9 cellular contexts compared by ENCODE assay signal in genomic region chr4:90118547-90119211, GRCh38. TPM values are rescaled to one million over a fixed set of nuclear protein-coding genes. Genes with fewer than 3 reads are reported as not detected.
DNase-seq lines count a peak whose midpoint lies in the region; ATAC-seq and TF ChIP-seq lines count a peak whose summit lies in the region.
"Had no signal": no experiment of that assay in that cellular context is flagged by ENCODE, and none has a peak within 500 bp of the region (broad histone marks: within the 10 kb centered on the region; RNA-seq: fewer than 3 reads in every experiment).

No MANE protein-coding gene starts in this region.

- H3K4me3 ChIP-seq in upper lobe of left lung, result no peak overlapping the region

- WGBS in upper lobe of left lung, 2 donors, result 33 to 61% methylated on average over 4 of the region's 4 CpGs

- no peak overlapping the region for H3K27ac ChIP-seq in upper lobe of left lung

- TF ChIP-seq EP300 in upper lobe of left lung (IDR thresholded peaks at IDR 0.05), result no peak

- TF ChIP-seq POLR2A in upper lobe of left lung (IDR thresholded peaks at IDR 0.05), result no peak

- no peak for TF ChIP-seq CTCF in upper lobe of left lung (IDR thresholded peaks at IDR 0.05)

- DNase-seq in NOMO-1 (lab: John Stamatoyannopoulos, UW; ENCODE audit: unreplicated experiment in 2 of 2) (no peak), DMS53 treated with DMSO at 0.1 percent for 48 hours (lab: John Stamatoyannopoulos, UW; ENCODE audit: unreplicated experiment) (no peak), upper lobe of left lung (no peak)
- DNase-seq in activated T-cell treated with anti-CD3 and anti-CD28 coated beads, Interleukin-2, amount 50 U/mL, for 1 hour, result no peak
- DNase-seq: islet precursor cell had no signal

- H3K4me1 ChIP-seq in upper lobe of left lung, result no peaks in the 10 kb centered on the region

- H3K36me3 ChIP-seq in upper lobe of left lung, result no peaks in the 10 kb centered on the region

- H3K27me3 ChIP-seq in upper lobe of left lung, result no peaks in the 10 kb centered on the region

- peak; percentile 78 for ATAC-seq in GM18502 (IDR thresholded peaks at IDR 0.05; ENCODE audit: poor library complexity, unreplicated experiment)
- ATAC-seq in GM19463 (IDR thresholded peaks at IDR 0.05; ENCODE audit: unreplicated experiment), result peak; percentile 70
- peak; percentile 88 for ATAC-seq in HG02852 (IDR thresholded peaks at IDR 0.05; ENCODE audit: unreplicated experiment)
- ATAC-seq in HG03521 (IDR thresholded peaks at IDR 0.05; ENCODE audit: unreplicated experiment), result peak; percentile 87
- no peak for ATAC-seq in upper lobe of left lung (ENCODE audit: low FRiP score in 2 of 2)

- no peaks in the 10 kb centered on the region for H3K9me3 ChIP-seq in upper lobe of left lung

RNA-seq across cellular contexts. Expression of gene CCSER1, which starts 8.5 kb away (rescaled TPM):
- 10 to 100 TPM in 3 of 6 donors, 1 to 10 TPM in 3; 4.4 to 26.1 (median 13.8) TPM for total RNA-seq in upper lobe of left lung

Comparison
In these comparisons a context has a peak if more than half of its experiments do, and no peak if none do; other contexts are left out.
1. ATAC-seq: peak in GM18502 (single experiment), GM19463 (single experiment), HG02852 (single experiment) and HG03521 (single experiment); none in upper lobe of left lung (0 of 2).